ENCODE assay signal across 16 cellular contexts in the genomic region with DNA sequence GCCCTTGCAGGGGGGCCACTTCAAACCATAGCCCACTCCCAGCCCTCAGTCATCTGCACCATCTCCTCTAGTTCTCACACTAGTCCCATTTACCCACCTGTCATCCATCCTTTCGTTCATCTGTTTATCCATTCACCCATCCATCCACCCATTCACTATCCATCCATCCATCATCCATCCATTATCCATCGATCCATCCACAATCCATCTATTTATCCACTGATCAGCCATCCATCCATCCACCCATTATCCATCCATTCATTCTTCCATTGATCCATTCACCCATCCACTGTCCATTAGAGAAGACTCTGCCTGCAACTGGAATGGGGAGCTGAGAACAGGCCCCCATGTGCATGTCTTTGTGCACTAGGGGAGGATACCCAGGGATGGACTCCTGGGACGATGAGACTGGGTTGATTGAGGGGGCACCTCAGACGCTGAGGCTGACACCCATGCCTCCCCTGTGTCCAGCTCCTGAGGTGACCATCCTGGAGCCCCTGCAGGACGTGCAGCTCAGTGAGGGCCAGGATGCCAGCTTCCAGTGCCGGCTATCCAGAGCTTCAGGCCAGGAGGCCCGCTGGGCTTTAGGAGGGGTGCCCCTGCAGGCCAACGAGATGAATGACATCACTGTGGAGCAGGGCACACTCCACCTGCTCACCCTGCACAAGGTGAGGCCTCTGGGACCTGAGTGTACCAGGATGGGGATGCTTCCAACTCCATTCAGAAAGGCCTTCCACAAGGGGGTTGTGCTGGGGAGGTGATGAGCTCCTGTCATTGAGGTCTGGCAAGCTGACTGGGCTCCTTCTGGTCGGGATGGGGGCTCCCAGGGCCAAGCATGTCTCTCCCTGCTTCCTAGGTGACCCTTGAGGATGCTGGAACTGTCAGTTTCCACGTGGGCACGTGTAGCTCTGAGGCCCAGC.
A peak's percentile ranks its signal among the peaks of the same experiment; 100 is the strongest.
DNase-seq lines count a peak whose midpoint lies in the region; ATAC-seq and TF ChIP-seq lines count a peak whose summit lies in the region.
"Had no signal": no experiment of that assay in that cellular context is flagged by ENCODE, and none has a peak within 500 bp of the region (broad histone marks: within the 10 kb centered on the region; RNA-seq: fewer than 3 reads in every experiment).

No MANE protein-coding gene starts in this region.

- H3K9me3 ChIP-seq in DOHH2 (ENCODE audit: control insufficient read depth, insufficient read depth, low read length) (peaks cover 8% of the 10 kb centered on the region; the same call in 1 of the 2 replicates), OCI-LY1 (ENCODE audit: low read length) (no peaks in the 10 kb centered on the region)

- H3K27ac ChIP-seq in 22Rv1 (no peak overlapping the region), DOHH2 (ENCODE audit: low read depth, low read length) (no peak overlapping the region), OCI-LY1 (ENCODE audit: low read depth, low read length, poor library complexity, severe bottlenecking) (no peak overlapping the region)
- H3K27ac ChIP-seq: WERI-Rb-1 had no signal

- ATAC-seq in GM18519 (IDR thresholded peaks at IDR 0.05; ENCODE audit: low FRiP score, unreplicated experiment) (no peak), T-cell (replicated peaks in 1 of 4) (no peak)
- ATAC-seq: sciatic nerve had no signal

- no peaks in the 10 kb centered on the region for H3F3A ChIP-seq in DOHH2 (ENCODE audit: control insufficient read depth, insufficient read depth)
- H3F3A ChIP-seq in OCI-LY1 (ENCODE audit: insufficient read depth, low read length): no peaks in the 10 kb centered on the region

- no peak overlapping the region for H3K9ac ChIP-seq in OCI-LY1 (ENCODE audit: low read length)

- H3K4me1 Mint-ChIP-seq in glutamatergic neuron (ENCODE audit: low read depth, unreplicated experiment) (no peaks in the 10 kb centered on the region), T-cell (no peaks in the 10 kb centered on the region)
- H3K4me1 Mint-ChIP-seq: naive B cell had no signal

- H3K27ac Mint-ChIP-seq in glutamatergic neuron (ENCODE audit: unreplicated experiment): no peak overlapping the region
- H3K27ac Mint-ChIP-seq in T-cell: no peak overlapping the region
- H3K27ac Mint-ChIP-seq: CD4-positive, alpha-beta T cell; naive B cell had no signal

- peak overlapping the region; percentile 1 for H3K4me3 Mint-ChIP-seq in glutamatergic neuron (ENCODE audit: unreplicated experiment)
- H3K4me3 Mint-ChIP-seq in T-cell: no peak overlapping the region
- H3K4me3 Mint-ChIP-seq: CD4-positive, alpha-beta T cell had no signal

- H3K4me3 ChIP-seq in DOHH2 (ENCODE audit: low read length) (no peak overlapping the region), OCI-LY1 (ENCODE audit: low read depth, low read length, poor library complexity, severe bottlenecking) (no peak overlapping the region)

- H3K36me3 ChIP-seq in DOHH2 (ENCODE audit: control insufficient read depth, low read length) (no peaks in the 10 kb centered on the region), OCI-LY1 (ENCODE audit: insufficient read depth, low read length) (no peaks in the 10 kb centered on the region)
- H3K36me3 ChIP-seq: WERI-Rb-1 had no signal

- no peaks in the 10 kb centered on the region for H3K27me3 ChIP-seq in DOHH2 (ENCODE audit: control insufficient read depth, low read length)
- no peaks in the 10 kb centered on the region for H3K27me3 ChIP-seq in OCI-LY1 (ENCODE audit: insufficient read depth, low read length)

- H3K9me2 ChIP-seq in DOHH2 (replicated peaks; ENCODE audit: control insufficient read depth, low read length) (no peaks in the 10 kb centered on the region), OCI-LY1 (ENCODE audit: low read depth, low read length) (no peaks in the 10 kb centered on the region)

- CTCF ChIA-PET in T-cell (lab: Charles Lee): interaction anchor here in 1 of 2 donors (0.7 kb wide), 1 partner anchor 1027 kb away, joined by 3 read pairs; no protein-coding TSS in a partner anchor

- no peak overlapping the region for H2AFZ ChIP-seq in OCI-LY1 (ENCODE audit: low read length)

- DNase-seq in glutamatergic neuron: no peak
- DNase-seq in activated CD4-positive, alpha-beta T cell treated with anti-CD3 and anti-CD28 coated beads for 1 hour: no peak
- no peak for DNase-seq in T-cell
- no peak for DNase-seq in SW 1271 (lab: John Stamatoyannopoulos, UW)
- DNase-seq: amygdala, naive B cell, NCI-H1092, NCI-H446 treated with DMSO at 0.1 percent for 48 hours, SIG-M5, WERI-Rb-1 had no signal

- peaks cover 5% of the 10 kb centered on the region for H3K27me3 Mint-ChIP-seq in glutamatergic neuron (ENCODE audit: unreplicated experiment)
- H3K27me3 Mint-ChIP-seq in T-cell: no peaks in the 10 kb centered on the region
- H3K27me3 Mint-ChIP-seq: CD4-positive, alpha-beta T cell; naive B cell had no signal

- H3K36me3 Mint-ChIP-seq in glutamatergic neuron (ENCODE audit: unreplicated experiment) (peaks cover 18% of the 10 kb centered on the region), T-cell (peaks cover 19% of the 10 kb centered on the region)

- peaks cover 9% of the 10 kb centered on the region for H3K9me3 Mint-ChIP-seq in glutamatergic neuron (ENCODE audit: unreplicated experiment)
- peaks cover 0 to 14% (median 0%) of the 10 kb centered on the region in 3 donors for H3K9me3 Mint-ChIP-seq in T-cell
- H3K9me3 Mint-ChIP-seq: CD4-positive, alpha-beta T cell had no signal

- TF ChIP-seq CTCF in 22Rv1 (IDR thresholded peaks at IDR 0.05): peak; percentile 22; the same call in 1 of the 2 replicates
- TF ChIP-seq CTCF in DOHH2 (IDR thresholded peaks at IDR 0.05; ENCODE audit: low read depth, low read length, poor library complexity, severe bottlenecking): peak; percentile 22
- peak; percentile 16; the same call in 1 of the 2 replicates for TF ChIP-seq CTCF in OCI-LY1 (IDR thresholded peaks at IDR 0.05; ENCODE audit: low read length)
- no peak for TF ChIP-seq CTCF in glutamatergic neuron (IDR thresholded peaks at IDR 0.05; ENCODE audit: partially characterized antibody, unreplicated experiment)

- H3K79me2 ChIP-seq in DOHH2 (ENCODE audit: control insufficient read depth, low read length) (no peaks in the 10 kb centered on the region), OCI-LY1 (ENCODE audit: insufficient read depth, low read length) (no peaks in the 10 kb centered on the region)

- no peaks in the 10 kb centered on the region for H4K20me1 ChIP-seq in DOHH2 (ENCODE audit: control insufficient read depth, insufficient read depth, low read depth, low read length)
- H4K20me1 ChIP-seq in OCI-LY1 (ENCODE audit: insufficient read depth, low read length): no peaks in the 10 kb centered on the region

- POLR2A ChIA-PET in T-cell (lab: Charles Lee): no interaction called here

- H3K4me2 ChIP-seq in DOHH2 (ENCODE audit: low read length) (no peak overlapping the region), OCI-LY1 (ENCODE audit: low read length) (no peak overlapping the region)

- H3K4me1 ChIP-seq in DOHH2 (ENCODE audit: control insufficient read depth, low read length) (no peaks in the 10 kb centered on the region), OCI-LY1 (ENCODE audit: insufficient read depth, low read length, severe bottlenecking) (no peaks in the 10 kb centered on the region)
